1 cellular context compared by ENCODE assay signal in genomic region chr11:12125609-12126149, GRCh38.
TF ChIP-seq lines count a peak whose summit lies in the region.

No MANE protein-coding gene starts in this region.

TF ChIP-seq in HCT116, 20 proteins besides CTCF, POLR2A, EP300 and RAD21 (continued from another document):
- TF ChIP-seq TCF7L2 (IDR thresholded peaks at IDR 0.05; ENCODE audit: borderline replicate concordance, extremely low read depth, insufficient read depth, insufficient read length) (no peak), ZNF274 (IDR thresholded peaks at IDR 0.05; ENCODE audit: low read depth, low read length) (no peak), SRF (IDR thresholded peaks at IDR 0.05; ENCODE audit: low read depth) (no peak), JUND (IDR thresholded peaks at IDR 0.05) (peak; percentile 78), EGR1 (IDR thresholded peaks at IDR 0.05; ENCODE audit: low read depth) (no peak), ELF1 (IDR thresholded peaks at IDR 0.05; ENCODE audit: borderline replicate concordance, low read depth) (no peak), YY1 (IDR thresholded peaks at IDR 0.05; ENCODE audit: extremely low read depth, insufficient replicate concordance, low read depth, low read length) (no peak), MAX (IDR thresholded peaks at IDR 0.05) (peak; percentile 44; the same call in 1 of the 2 replicates), ZBTB33 (IDR thresholded peaks at IDR 0.05; ENCODE audit: extremely low read depth, insufficient replicate concordance, low read length) (no peak), ZFX (IDR thresholded peaks at IDR 0.05) (no peak), CBX3 (IDR thresholded peaks at IDR 0.05; ENCODE audit: low read depth) (no peak)
